18 cellular contexts compared by ENCODE assay signal in the genomic region with DNA sequence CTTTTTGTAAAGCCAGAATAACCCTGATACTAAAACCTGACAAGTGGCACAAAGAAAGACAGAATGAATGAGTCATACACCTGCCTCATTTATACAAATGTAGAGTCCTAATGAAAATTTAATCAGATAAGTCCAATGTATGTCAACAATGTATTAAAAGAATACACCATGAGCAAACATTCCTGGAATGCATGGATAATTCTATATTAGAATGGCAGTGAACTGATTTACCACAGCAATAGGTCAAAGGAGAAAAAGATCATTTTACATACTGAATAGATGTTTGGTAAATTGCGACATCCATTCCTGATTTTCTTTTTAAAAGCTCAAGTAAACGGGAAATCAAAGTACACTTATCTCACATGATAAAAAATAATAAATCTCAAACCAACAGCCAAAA. TPM values are rescaled to one million over a fixed set of nuclear protein-coding genes. Genes with fewer than 3 reads are reported as not detected.
A peak's percentile ranks its signal among the peaks of the same experiment; 100 is the strongest.
DNase-seq lines count a peak whose midpoint lies in the region; ATAC-seq and TF ChIP-seq lines count a peak whose summit lies in the region.
"Had no signal": no experiment of that assay in that cellular context is flagged by ENCODE, and none has a peak within 500 bp of the region (broad histone marks: within the 10 kb centered on the region; RNA-seq: fewer than 3 reads in every experiment).

No MANE protein-coding gene starts in this region.

- DNase-seq in natural killer cell treated with Interleukin-12 subunit alpha and Interleukin-12 subunit beta and Interleukin-15 and Interleukin-18, amount 100 ng/mL, for 72 hours (ENCODE audit: low spot score) = no peak
- no peak for DNase-seq in natural killer cell
- peak; percentile 38 for DNase-seq in NCI-H146 (lab: John Stamatoyannopoulos, UW)
- no peak for DNase-seq in SK-N-MC (ENCODE audit: low read depth, low spot score)
- no peak for DNase-seq in coronary artery (ENCODE audit: low spot score)
- no peak for DNase-seq in chondrocyte (ENCODE audit: low spot score)
- no peak for DNase-seq in HCEC 1CT
- DNase-seq: ACHN, AML-193, COR-L47, MV-4-11, NCI-H1417, NCI-H2029 treated with DMSO at 0.1 percent for 48 hours, SHP77 treated with DMSO at 0.1 percent for 48 hours had no signal

- intact Hi-C loops in natural killer cell (cut with micrococcal nuclease) = no loop called here

- no peak overlapping the region; the same call in 1 of the 2 replicates for H3K27ac ChIP-seq in SK-N-MC
- H3K27ac ChIP-seq in coronary artery = no peak overlapping the region

- no peak for TF ChIP-seq CTCF in natural killer cell (IDR thresholded peaks at IDR 0.05)
- TF ChIP-seq CTCF in coronary artery (IDR thresholded peaks at IDR 0.05) = no peak
- TF ChIP-seq CTCF in chondrocyte (IDR thresholded peaks at IDR 0.05) = no peak

- H3K4me3 ChIP-seq in SK-N-MC = no peak overlapping the region
- no peak overlapping the region for H3K4me3 ChIP-seq in coronary artery

- H3K9ac ChIP-seq in SK-N-MC (ENCODE audit: insufficient read length) = peak overlapping the region; percentile 5

- H3K9me3 ChIP-seq in SK-N-MC (ENCODE audit: low read depth, low read length) = no peaks in the 10 kb centered on the region

- H3K36me3 Mint-ChIP-seq in natural killer cell treated with Interleukin-12 subunit alpha and Interleukin-12 subunit beta and Interleukin-15 and Interleukin-18, amount 100 ng/mL, for 72 hours = peaks cover 19% of the 10 kb centered on the region
- H3K36me3 Mint-ChIP-seq in natural killer cell (no peaks in the 10 kb centered on the region), chondrocyte (ENCODE audit: low read depth) (peaks cover 35% of the 10 kb centered on the region)

- H3K36me3 ChIP-seq in SK-N-MC (ENCODE audit: insufficient read depth, low read length) = no peaks in the 10 kb centered on the region

- peaks cover 0 to 2% of the 10 kb centered on the region in 2 donors for H3K27me3 Mint-ChIP-seq in natural killer cell treated with Interleukin-12 subunit alpha and Interleukin-12 subunit beta and Interleukin-15 and Interleukin-18, amount 100 ng/mL, for 72 hours
- H3K27me3 Mint-ChIP-seq in natural killer cell (ENCODE audit: low read depth in 2 of 2) = peaks cover 5 to 6% of the 10 kb centered on the region in 2 donors
- H3K27me3 Mint-ChIP-seq in chondrocyte (ENCODE audit: low read depth) = no peaks in the 10 kb centered on the region

- ATAC-seq in natural killer cell treated with Interleukin-12 subunit alpha and Interleukin-12 subunit beta and Interleukin-15 and Interleukin-18, amount 100 ng/mL, for 72 hours = no peak
- no peak for ATAC-seq in natural killer cell

- H3K4me1 Mint-ChIP-seq in natural killer cell treated with Interleukin-12 subunit alpha and Interleukin-12 subunit beta and Interleukin-15 and Interleukin-18, amount 100 ng/mL, for 72 hours (ENCODE audit: low read depth in 2 of 2) = peaks cover 10 to 27% of the 10 kb centered on the region in 2 donors
- H3K4me1 Mint-ChIP-seq in natural killer cell (peaks cover 15 to 21% of the 10 kb centered on the region in 2 donors), chondrocyte (ENCODE audit: low read depth) (no peaks in the 10 kb centered on the region)

- peaks cover 3% of the 10 kb centered on the region for H3K9me3 Mint-ChIP-seq in natural killer cell treated with Interleukin-12 subunit alpha and Interleukin-12 subunit beta and Interleukin-15 and Interleukin-18, amount 100 ng/mL, for 72 hours
- H3K9me3 Mint-ChIP-seq in natural killer cell (no peaks in the 10 kb centered on the region), chondrocyte (ENCODE audit: low read depth) (no peaks in the 10 kb centered on the region)

- peak overlapping the region; percentile 55 for H3K4me3 Mint-ChIP-seq in natural killer cell treated with Interleukin-12 subunit alpha and Interleukin-12 subunit beta and Interleukin-15 and Interleukin-18, amount 100 ng/mL, for 72 hours
- no peak overlapping the region for H3K4me3 Mint-ChIP-seq in natural killer cell
- no peak overlapping the region for H3K4me3 Mint-ChIP-seq in chondrocyte (ENCODE audit: unreplicated experiment)
- H3K4me3 Mint-ChIP-seq: CD14-positive monocyte had no signal

- peak overlapping the region; percentile 64 to 75 for H3K27ac Mint-ChIP-seq in natural killer cell treated with Interleukin-12 subunit alpha and Interleukin-12 subunit beta and Interleukin-15 and Interleukin-18, amount 100 ng/mL, for 72 hours
- H3K27ac Mint-ChIP-seq in natural killer cell (no peak overlapping the region), chondrocyte (ENCODE audit: unreplicated experiment) (no peak overlapping the region)

RNA-seq across cellular contexts. Expression of a gene that starts 11.2 kb away (rescaled TPM):
- total RNA-seq in natural killer cell treated with Interleukin-12 subunit alpha and Interleukin-12 subunit beta and Interleukin-15 and Interleukin-18, amount 100 ng/mL, for 72 hours = 1 to 10 TPM in 1 of 2 donors, under 1 TPM in 1; 0.36 to 4.3 TPM
- total RNA-seq in natural killer cell (1 to 10 TPM; 1.1 to 1.4 (median 1.3) TPM), chondrocyte (428 to 446 TPM (median 444 TPM) in 3 replicates)

RNA-seq across cellular contexts. Expression of a gene that starts 41.7 kb away (rescaled TPM):
- not detected for total RNA-seq in natural killer cell treated with Interleukin-12 subunit alpha and Interleukin-12 subunit beta and Interleukin-15 and Interleukin-18, amount 100 ng/mL, for 72 hours
- total RNA-seq in natural killer cell (not detected), chondrocyte (not detected in 3 replicates)
- total RNA-seq: Daoy, H1, NCI-H460 had no signal

Comparison
In these comparisons a context has a peak if more than half of its experiments do, and no peak if none do; other contexts are left out.
1. H3K27ac Mint-ChIP-seq: peak in natural killer cell treated with Interleukin-12 subunit alpha and Interleukin-12 subunit beta and Interleukin-15 and Interleukin-18, amount 100 ng/mL, for 72 hours (2 of 2); none in natural killer cell (0 of 2) and chondrocyte (single experiment).
2. RNA of a gene that starts 11.2 kb away (total RNA-seq): 428 to 446 TPM in chondrocyte; 0.36 to 4.3 TPM in natural killer cell treated with Interleukin-12 subunit alpha and Interleukin-12 subunit beta and Interleukin-15 and Interleukin-18, amount 100 ng/mL, for 72 hours and 1.1 to 1.4 TPM in natural killer cell; every median in the first group is over 10 times any median in the second.